Comparison of ENCODE assay signal across 21 cellular contexts in the genomic region with DNA sequence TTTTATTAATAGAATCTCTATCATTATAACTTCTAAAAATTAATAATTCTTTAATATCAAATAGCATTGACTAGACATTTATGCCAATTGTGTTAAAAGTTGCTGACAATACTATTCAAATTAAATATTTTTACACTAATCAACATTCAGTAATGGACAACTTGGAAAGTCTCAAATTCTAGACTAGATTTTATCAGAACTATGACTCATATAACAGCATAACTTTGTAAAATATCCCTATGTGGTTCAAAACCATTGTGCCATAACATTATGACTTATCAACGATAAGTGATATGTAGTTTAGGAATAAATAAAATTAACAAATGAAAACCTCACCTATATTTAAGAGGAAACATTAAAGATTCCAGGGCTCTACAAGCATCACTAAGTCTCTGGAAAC.
A peak's percentile ranks its signal among the peaks of the same experiment; 100 is the strongest.
DNase-seq lines count a peak whose midpoint lies in the region; ATAC-seq and TF ChIP-seq lines count a peak whose summit lies in the region.
"Had no signal": no experiment of that assay in that cellular context is flagged by ENCODE, and none has a peak within 500 bp of the region (broad histone marks: within the 10 kb centered on the region; RNA-seq: fewer than 3 reads in every experiment).

No MANE protein-coding gene starts in this region.

- POLR2A ChIA-PET in Panc1 (lab: Charles Lee): no interaction called here

- BruUV-seq in Panc1 (replicated peaks; lab: Mats Ljungman, UMichigan): no TSS peak

- H3K4me3 ChIP-seq in Panc1 (ENCODE audit: low read depth in 2 of 2, low read length in 2 of 2) (no peak overlapping the region), osteoblast (ENCODE audit: insufficient read depth, low read length) (no peak overlapping the region)
- H3K4me3 ChIP-seq: BLaER1 had no signal

- H3K36me3 ChIP-seq in Panc1 (ENCODE audit: control insufficient read depth, insufficient read depth, low read length) (no peaks in the 10 kb centered on the region; the same call in 1 of the 2 replicates), osteoblast (ENCODE audit: insufficient read depth, low read length) (peaks cover 11% of the 10 kb centered on the region)
- H3K36me3 ChIP-seq: BLaER1 had no signal

- no peaks in the 10 kb centered on the region for H3K79me2 ChIP-seq in osteoblast (ENCODE audit: insufficient read depth, low read length)

- no peak overlapping the region for H2AFZ ChIP-seq in osteoblast (ENCODE audit: low read length)

- H3K9me3 ChIP-seq in Panc1 (ENCODE audit: control insufficient read depth, insufficient read depth, low read depth, low read length) (peaks cover 5% of the 10 kb centered on the region; the same call in 1 of the 2 replicates), osteoblast (ENCODE audit: low read depth, low read length) (no peaks in the 10 kb centered on the region)

- H3K27me3 ChIP-seq in Panc1 (ENCODE audit: control insufficient read depth, insufficient read depth, low read length) (no peaks in the 10 kb centered on the region), osteoblast (ENCODE audit: insufficient read depth, low read length) (no peaks in the 10 kb centered on the region)
- H3K27me3 ChIP-seq: BLaER1 had no signal

- intact Hi-C loops in Panc1 (cut with micrococcal nuclease; ENCODE audit: unreplicated experiment): no loop called here
- intact Hi-C loops in left cardiac atrium (cut with DNase I): no loop called here

- H3K4me1 ChIP-seq in Panc1 (ENCODE audit: control insufficient read depth, insufficient read depth, low read length) (no peaks in the 10 kb centered on the region; the same call in 1 of the 2 replicates), osteoblast (ENCODE audit: insufficient read depth, low read length) (peaks cover 7% of the 10 kb centered on the region)
- H3K4me1 ChIP-seq: BLaER1 had no signal

- ATAC-seq in Panc1 (no peak), GM21423 (IDR thresholded peaks at IDR 0.05; ENCODE audit: unreplicated experiment) (no peak), left cardiac atrium (no peak)

- TF ChIP-seq CTCF in Panc1 (IDR thresholded peaks at IDR 0.05): no peak
- TF ChIP-seq CTCF in osteoblast (IDR thresholded peaks at IDR 0.05; ENCODE audit: extremely low read depth, low read depth, low read length): no peak

- no peaks in the 10 kb centered on the region for H4K20me1 ChIP-seq in osteoblast (ENCODE audit: insufficient read depth, low read length)
- H4K20me1 ChIP-seq: BLaER1 had no signal

- DNase-seq in GM03348 (ENCODE audit: low spot score) (peak; percentile 7), Panc1 (ENCODE audit: low read depth, low spot score) (no peak), dedifferentiated amniotic fluid mesenchymal stem cell (ENCODE audit: extremely low spot score) (peak; percentile 33), osteoblast (ENCODE audit: insufficient read length, low spot score, missing footprints) (peak; percentile 56), activated gamma-delta T cell treated with Interleukin-2 at 50 U/mL for 16 hours (no peak), left cardiac atrium (no peak)
- no peak for DNase-seq in activated CD4-positive, alpha-beta T cell treated with anti-CD3 and anti-CD28 coated beads for 1 hour
- DNase-seq: CD4-positive, alpha-beta T cell; COR-L47; DMS 273 treated with DMSO at 0.1 percent for 48 hours; DMS79 treated with DMSO at 0.1 percent for 48 hours; IMR-90; NCI-H1694; NCI-H2081 treated with DMSO at 0.1 percent for 48 hours; NCI-H446; NCI-H526; OCI-M1; SIG-M5 had no signal

- H3K27ac ChIP-seq in Panc1 (ENCODE audit: low read length): peak overlapping the region; percentile 31; the same call in 1 of the 2 replicates
- no peak overlapping the region for H3K27ac ChIP-seq in osteoblast (ENCODE audit: low read depth, low read length)
- H3K27ac ChIP-seq: BLaER1, RWPE1 had no signal

- no peak overlapping the region for H3K4me2 ChIP-seq in osteoblast (ENCODE audit: insufficient read depth, low read length)
- H3K4me2 ChIP-seq: BLaER1 had no signal

- in situ Hi-C loops in Panc1 (cut with HindIII; ENCODE audit: low pct_unique_long_range_greater_than_20kb, low sequenced_read_pairs): no loop called here

- CTCF ChIA-PET in Panc1 (lab: Charles Lee): no interaction called here

Comparison
In these comparisons a context has a peak if more than half of its experiments do, and no peak if none do; other contexts are left out.
1. DNase-seq: peak in GM03348 (single experiment), dedifferentiated amniotic fluid mesenchymal stem cell (single experiment) and osteoblast (single experiment); none in Panc1 (single experiment), activated gamma-delta T cell treated with Interleukin-2 at 50 U/mL for 16 hours (single experiment), activated CD4-positive, alpha-beta T cell treated with anti-CD3 and anti-CD28 coated beads for 1 hour (single experiment) and left cardiac atrium (single experiment).